Comparison of ENCODE assay signal across 24 cellular contexts in the genomic region with DNA sequence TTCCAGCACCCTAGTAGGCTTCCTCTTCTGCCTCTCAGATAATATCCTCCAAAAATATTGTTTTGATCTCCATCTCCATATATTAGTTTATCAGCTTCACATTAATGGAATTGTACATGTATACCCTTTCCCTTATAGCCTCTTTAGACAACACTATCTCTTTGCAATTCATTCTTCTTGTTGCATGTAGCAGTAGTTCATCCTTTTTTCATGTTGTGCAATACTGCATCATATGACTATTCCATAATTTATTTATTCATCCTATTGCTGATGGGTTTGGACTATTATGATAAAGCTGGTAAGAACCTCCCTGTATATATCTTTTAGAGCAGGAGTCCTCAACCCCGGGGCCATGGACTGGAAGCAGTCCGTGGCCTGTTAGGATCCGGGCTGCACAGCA.
"Had no signal": no experiment of that assay in that cellular context is flagged by ENCODE, and none has a peak within 500 bp of the region (broad histone marks: within the 10 kb centered on the region; RNA-seq: fewer than 3 reads in every experiment).

No MANE protein-coding gene starts in this region.

- ATAC-seq: effector memory CD8-positive, alpha-beta T cell; esophagus mucosa; foreskin keratinocyte; gastrocnemius medialis; gastroesophageal sphincter; heart left ventricle; heart right ventricle had no signal

- DNase-seq: colonic mucosa; cortex of kidney; dermis blood vessel endothelial cell; dorsolateral prefrontal cortex; effector CD4-positive, alpha-beta T cell; effector CD8-positive, alpha-beta T cell; effector memory CD4-positive, alpha-beta T cell; effector memory CD8-positive, alpha-beta T cell; endodermal cell; erythroblast; esophagus squamous epithelium; foreskin fibroblast; foreskin keratinocyte; foreskin melanocyte; gastrocnemius medialis; glutamatergic neuron; head of caudate nucleus; heart left ventricle; heart right ventricle had no signal

- H3K27me3 ChIP-seq: colonic mucosa, dorsolateral prefrontal cortex, esophagus muscularis mucosa, esophagus squamous epithelium, foreskin keratinocyte, gastrocnemius medialis, gastroesophageal sphincter, heart left ventricle, heart right ventricle had no signal

- H3K9me3 ChIP-seq: colonic mucosa, esophagus squamous epithelium, gastrocnemius medialis, gastroesophageal sphincter had no signal

- H3K27ac ChIP-seq: colonic mucosa, coronary artery, dorsolateral prefrontal cortex, epithelial cell of prostate, esophagus muscularis mucosa, esophagus squamous epithelium, foreskin keratinocyte, gastrocnemius medialis, gastroesophageal sphincter, heart left ventricle, heart right ventricle had no signal

- H3K4me1 ChIP-seq: colonic mucosa, esophagus muscularis mucosa, esophagus squamous epithelium, foreskin keratinocyte, gastrocnemius medialis, gastroesophageal sphincter, heart left ventricle, heart right ventricle had no signal

- H3K36me3 ChIP-seq: colonic mucosa, esophagus muscularis mucosa, esophagus squamous epithelium, gastrocnemius medialis, gastroesophageal sphincter, heart left ventricle, heart right ventricle had no signal

- H3K4me3 ChIP-seq: colonic mucosa, coronary artery, dorsolateral prefrontal cortex, esophagus muscularis mucosa, esophagus squamous epithelium, gastrocnemius medialis, gastroesophageal sphincter, heart left ventricle, heart right ventricle had no signal
